Comparison of ENCODE assay signal across 18 cellular contexts in the genomic region with DNA sequence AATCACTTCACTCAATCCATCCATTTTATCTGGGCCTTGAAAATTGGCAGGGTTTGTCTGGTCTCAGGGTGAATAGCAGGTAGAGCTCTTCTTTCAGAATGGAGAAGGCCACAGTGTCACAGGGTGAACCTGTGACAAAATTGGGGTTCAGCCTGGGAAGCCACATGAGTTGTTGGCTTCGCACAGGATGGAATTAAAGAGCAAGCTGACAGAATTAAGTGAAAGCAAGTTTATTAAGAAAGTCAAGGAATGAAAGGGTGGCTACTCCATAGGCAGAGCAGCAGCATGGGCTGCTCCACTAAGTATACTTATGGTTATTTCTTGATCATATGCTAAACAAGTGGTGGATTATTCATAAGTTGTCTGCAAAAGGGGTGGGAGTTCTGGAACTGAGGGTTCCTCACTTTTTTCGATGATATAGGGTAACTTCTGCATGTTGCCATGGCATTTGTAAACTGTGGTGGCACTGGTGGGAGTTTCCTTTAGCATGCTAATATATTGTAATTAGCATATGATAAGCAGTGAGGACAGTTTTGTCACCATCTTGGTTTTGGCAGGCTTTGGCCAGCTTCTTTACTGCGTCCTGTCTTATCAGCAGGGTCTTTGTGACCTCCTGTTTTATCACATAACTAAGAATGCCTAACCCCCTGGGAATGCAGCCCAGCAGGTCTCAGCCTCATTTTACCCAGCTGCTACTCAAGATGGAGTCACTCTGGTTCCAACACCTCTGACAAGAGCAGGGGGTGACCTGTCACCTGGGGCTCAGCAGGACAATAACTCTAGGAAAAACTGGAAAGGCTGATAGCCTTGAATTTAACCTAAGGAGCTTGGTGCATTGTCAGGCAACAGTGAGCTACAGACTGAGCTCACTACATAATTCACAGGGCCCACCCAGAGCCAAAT. TPM values are rescaled to one million over a fixed set of nuclear protein-coding genes. Genes with fewer than 3 reads are reported as not detected.
DNase-seq lines count a peak whose midpoint lies in the region; ATAC-seq, FAIRE-seq and TF ChIP-seq lines count a peak whose summit lies in the region.
"Had no signal": no experiment of that assay in that cellular context is flagged by ENCODE, and none has a peak within 500 bp of the region (broad histone marks: within the 10 kb centered on the region; RNA-seq: fewer than 3 reads in every experiment).

No MANE protein-coding gene starts in this region.

- H3K4me1 ChIP-seq in CD4-positive, CD25-positive, alpha-beta regulatory T cell (ENCODE audit: control insufficient read depth, insufficient read depth, low read length, poor library complexity, severe bottlenecking), result peaks cover 84% of the 10 kb centered on the region
- H3K4me1 ChIP-seq in DOHH2 (ENCODE audit: control insufficient read depth, low read length), result peaks cover 88% of the 10 kb centered on the region

- H3K79me2 ChIP-seq in DOHH2 (ENCODE audit: control insufficient read depth, low read length), result peaks cover 99% of the 10 kb centered on the region

- no peaks in the 10 kb centered on the region for H3K9me3 ChIP-seq in CD4-positive, CD25-positive, alpha-beta regulatory T cell (ENCODE audit: control insufficient read depth in 2 of 2, low read length in 2 of 2)
- no peaks in the 10 kb centered on the region for H3K9me3 ChIP-seq in DOHH2 (ENCODE audit: control insufficient read depth, insufficient read depth, low read length)
- H3K9me3 ChIP-seq: gastrocnemius medialis, stomach had no signal

- peak overlapping the region; percentile 40 for H3K4me2 ChIP-seq in DOHH2 (ENCODE audit: low read length)

- H3K27me3 Mint-ChIP-seq in CD4-positive, CD25-positive, alpha-beta regulatory T cell, result no peaks in the 10 kb centered on the region
- no peaks in the 10 kb centered on the region for H3K27me3 Mint-ChIP-seq in activated T-helper 17 cell treated with anti-CD3 and anti-CD28 coated beads, Interleukin-2, amount 50 U/mL, for 72 hours
- H3K27me3 Mint-ChIP-seq in mesothelial cell of epicardium (ENCODE audit: low read depth) (no peaks in the 10 kb centered on the region), chondrocyte (ENCODE audit: low read depth) (no peaks in the 10 kb centered on the region)

- peak overlapping the region; percentile 44 for H3K27ac ChIP-seq in CD4-positive, CD25-positive, alpha-beta regulatory T cell (ENCODE audit: insufficient read depth, low read length, poor library complexity, severe bottlenecking)
- peak overlapping the region; percentile 6; the same call in 1 of the 2 replicates for H3K27ac ChIP-seq in DOHH2 (ENCODE audit: low read depth, low read length)
- H3K27ac ChIP-seq: C4-2B, stomach had no signal

- no peak for DNase-seq in CD4-positive, CD25-positive, alpha-beta regulatory T cell
- DNase-seq in mesothelial cell of epicardium (ENCODE audit: low spot score in 2 of 2, unreplicated experiment in 2 of 2) (no peak), hepatic stellate cell (ENCODE audit: low spot score) (no peak), chondrocyte (ENCODE audit: low spot score) (no peak), D721Med (ENCODE audit: insufficient read length, low spot score) (no peak)
- DNase-seq: effector memory CD4-positive, alpha-beta T cell; gastrocnemius medialis; KBM-7; kidney; NCI-H187; NCI-H526 treated with DMSO at 0.1 percent for 48 hours; stimulated activated CD4-positive, alpha-beta T cell treated with anti-CD3 and anti-CD28 coated beads, Interleukin-4, amount 100 ng/mL, for 1 hour; stomach had no signal

- H3K36me3 Mint-ChIP-seq in CD4-positive, CD25-positive, alpha-beta regulatory T cell, result peaks cover 22% of the 10 kb centered on the region
- peaks cover 55% of the 10 kb centered on the region for H3K36me3 Mint-ChIP-seq in activated T-helper 17 cell treated with anti-CD3 and anti-CD28 coated beads, Interleukin-2, amount 50 U/mL, for 72 hours (ENCODE audit: low read depth)
- H3K36me3 Mint-ChIP-seq in mesothelial cell of epicardium, result peaks cover 3% of the 10 kb centered on the region
- H3K36me3 Mint-ChIP-seq in chondrocyte (ENCODE audit: low read depth), result no peaks in the 10 kb centered on the region

- H3K9me2 ChIP-seq in DOHH2 (replicated peaks; ENCODE audit: control insufficient read depth, low read length), result no peaks in the 10 kb centered on the region

- no peak for ATAC-seq in CD4-positive, CD25-positive, alpha-beta regulatory T cell (ENCODE audit: low read depth in 2 of 2)
- ATAC-seq in activated T-helper 17 cell treated with anti-CD3 and anti-CD28 coated beads, Interleukin-2, amount 50 U/mL, for 72 hours (replicated peaks), result peak; percentile 11
- ATAC-seq: gastrocnemius medialis had no signal

- peaks cover 14% of the 10 kb centered on the region for H3F3A ChIP-seq in DOHH2 (ENCODE audit: control insufficient read depth, insufficient read depth)

- peak overlapping the region; percentile 82 to 93 (median 87) for H3K27ac Mint-ChIP-seq in CD4-positive, CD25-positive, alpha-beta regulatory T cell
- H3K27ac Mint-ChIP-seq in activated T-helper 17 cell treated with anti-CD3 and anti-CD28 coated beads, Interleukin-2, amount 50 U/mL, for 72 hours, result peak overlapping the region; percentile 37
- peak overlapping the region; percentile 92 for H3K27ac Mint-ChIP-seq in mesothelial cell of epicardium
- no peak overlapping the region for H3K27ac Mint-ChIP-seq in chondrocyte (ENCODE audit: unreplicated experiment)

- TF ChIP-seq CTCF in DOHH2 (IDR thresholded peaks at IDR 0.05; ENCODE audit: low read depth, low read length, poor library complexity, severe bottlenecking) (no peak), mesothelial cell of epicardium (IDR thresholded peaks at IDR 0.05; ENCODE audit: unreplicated experiment) (no peak), chondrocyte (IDR thresholded peaks at IDR 0.05) (no peak), D721Med (IDR thresholded peaks at IDR 0.05; ENCODE audit: insufficient read depth, missing control alignments) (no peak)

- no peaks in the 10 kb centered on the region for H3K27me3 ChIP-seq in CD4-positive, CD25-positive, alpha-beta regulatory T cell (ENCODE audit: control insufficient read depth, insufficient read depth, low read length)
- H3K27me3 ChIP-seq in DOHH2 (ENCODE audit: control insufficient read depth, low read length), result no peaks in the 10 kb centered on the region
- H3K27me3 ChIP-seq: gastrocnemius medialis, stomach had no signal

- peak overlapping the region; percentile 96 for H3K4me3 ChIP-seq in CD4-positive, CD25-positive, alpha-beta regulatory T cell (ENCODE audit: low read depth, low read length)
- H3K4me3 ChIP-seq in DOHH2 (ENCODE audit: low read length), result peak overlapping the region; percentile 26
- H3K4me3 ChIP-seq: gastrocnemius medialis, HAP-1, stomach had no signal

- no peaks in the 10 kb centered on the region; the same call in 1 of the 2 replicates for H4K20me1 ChIP-seq in DOHH2 (ENCODE audit: control insufficient read depth, insufficient read depth, low read depth, low read length)

- FAIRE-seq in D721Med (lab: Jason Lieb, UNC), result no peak
- FAIRE-seq: kidney, TTC549 had no signal

- H3K9me3 Mint-ChIP-seq in CD4-positive, CD25-positive, alpha-beta regulatory T cell, result no peaks in the 10 kb centered on the region
- H3K9me3 Mint-ChIP-seq in activated T-helper 17 cell treated with anti-CD3 and anti-CD28 coated beads, Interleukin-2, amount 50 U/mL, for 72 hours, result no peaks in the 10 kb centered on the region
- H3K9me3 Mint-ChIP-seq in mesothelial cell of epicardium, result no peaks in the 10 kb centered on the region
- no peaks in the 10 kb centered on the region for H3K9me3 Mint-ChIP-seq in chondrocyte (ENCODE audit: low read depth)

- H3K36me3 ChIP-seq in CD4-positive, CD25-positive, alpha-beta regulatory T cell (ENCODE audit: control insufficient read depth, insufficient read depth, low read length), result peaks cover 17% of the 10 kb centered on the region
- H3K36me3 ChIP-seq in DOHH2 (ENCODE audit: control insufficient read depth, low read length), result peaks cover 96% of the 10 kb centered on the region
- H3K36me3 ChIP-seq: gastrocnemius medialis, HAP-1, stomach had no signal

- H3K4me1 Mint-ChIP-seq in CD4-positive, CD25-positive, alpha-beta regulatory T cell, result peaks cover 43 to 78% (median 63%) of the 10 kb centered on the region in 4 donors
- H3K4me1 Mint-ChIP-seq in activated T-helper 17 cell treated with anti-CD3 and anti-CD28 coated beads, Interleukin-2, amount 50 U/mL, for 72 hours, result peaks cover 62% of the 10 kb centered on the region
- peaks cover 60% of the 10 kb centered on the region for H3K4me1 Mint-ChIP-seq in mesothelial cell of epicardium
- peaks cover 27% of the 10 kb centered on the region for H3K4me1 Mint-ChIP-seq in chondrocyte (ENCODE audit: low read depth)

- peak overlapping the region; percentile 68 to 92 (median 84) for H3K4me3 Mint-ChIP-seq in CD4-positive, CD25-positive, alpha-beta regulatory T cell
- H3K4me3 Mint-ChIP-seq in activated T-helper 17 cell treated with anti-CD3 and anti-CD28 coated beads, Interleukin-2, amount 50 U/mL, for 72 hours, result peak overlapping the region; percentile 64
- H3K4me3 Mint-ChIP-seq in mesothelial cell of epicardium (no peak overlapping the region), chondrocyte (ENCODE audit: unreplicated experiment) (no peak overlapping the region)

RNA-seq across cellular contexts. Expression of a gene that starts 5.1 kb away (rescaled TPM):
- total RNA-seq in CD4-positive, CD25-positive, alpha-beta regulatory T cell, result 56.9 TPM
- polyA plus RNA-seq in CD4-positive, CD25-positive, alpha-beta regulatory T cell, result 100 to 1,000 TPM; 110 to 121 (median 111) TPM
- 10 to 100 TPM; 34.6 to 35.4 TPM for total RNA-seq in activated T-helper 17 cell treated with anti-CD3 and anti-CD28 coated beads, Interleukin-2, amount 50 U/mL, for 72 hours
- total RNA-seq in mesothelial cell of epicardium (19.4 to 20.7 TPM (median 20.3 TPM) in 3 replicates), chondrocyte (16.5 to 19.4 TPM (median 18.6 TPM) in 3 replicates)

RNA-seq across cellular contexts. Expression of a gene that starts 31.3 kb away (rescaled TPM):
- total RNA-seq in CD4-positive, CD25-positive, alpha-beta regulatory T cell, result 30.9 TPM
- polyA plus RNA-seq in CD4-positive, CD25-positive, alpha-beta regulatory T cell, result 100 to 1,000 TPM in 1 of 4 donors, 10 to 100 TPM in 3; 72.3 to 105 (median 84.9) TPM
- 10 to 100 TPM; 30.1 to 46.7 TPM for total RNA-seq in activated T-helper 17 cell treated with anti-CD3 and anti-CD28 coated beads, Interleukin-2, amount 50 U/mL, for 72 hours
- 17.2 to 19.2 TPM (median 19.1 TPM) in 3 replicates for total RNA-seq in mesothelial cell of epicardium
- 17.4 to 23.5 TPM (median 19.0 TPM) in 3 replicates for total RNA-seq in chondrocyte

Comparison
In these comparisons a context has a peak if more than half of its experiments do, and no peak if none do; other contexts are left out.
1. H3K4me3 Mint-ChIP-seq: peak in CD4-positive, CD25-positive, alpha-beta regulatory T cell (4 of 4) and activated T-helper 17 cell treated with anti-CD3 and anti-CD28 coated beads, Interleukin-2, amount 50 U/mL, for 72 hours (single experiment); none in mesothelial cell of epicardium (single experiment) and chondrocyte (single experiment).